Comparison of ENCODE assay signal across 21 cellular contexts in genomic region chr5:6755519-6755918, GRCh38.
"Had no signal": no experiment of that assay in that cellular context is flagged by ENCODE, and none has a peak within 500 bp of the region (broad histone marks: within the 10 kb centered on the region; RNA-seq: fewer than 3 reads in every experiment).

No MANE protein-coding gene starts in this region.

- H3K4me3 Mint-ChIP-seq: activated naive CD4-positive, alpha-beta T cell treated with anti-CD3 and anti-CD28 coated beads for 36 hours; activated naive CD8-positive, alpha-beta T cell treated with anti-CD3 and anti-CD28 coated beads, Interleukin-2, amount 10 ng/mL, durations not matched to agents 7 days and 5 days; activated T-cell treated with anti-CD3 and anti-CD28 coated beads, Interleukin-2, amount 50 U/mL, for 4 hours; memory B cell; WTC11 had no signal

- H3K4me2 ChIP-seq: hepatocyte had no signal

- H3K9me3 ChIP-seq: breast epithelium, left lung, mucosa of descending colon, thyroid gland had no signal

- DNase-seq: activated naive CD4-positive, alpha-beta T cell treated with anti-CD3 and anti-CD28 coated beads for 36 hours; activated naive CD8-positive, alpha-beta T cell treated with anti-CD3 and anti-CD28 coated beads, Interleukin-2, amount 10 ng/mL, durations not matched to agents 7 days and 5 days; activated T-cell treated with anti-CD3 and anti-CD28 coated beads, Interleukin-2, amount 50 U/mL, for 4 hours; amniotic stem cell; cerebellar nuclear complex; effector CD4-positive, alpha-beta T cell; erythroblast; foreskin keratinocyte; immature natural killer cell; mucosa of descending colon; stimulated activated CD4-positive, alpha-beta T cell treated with anti-CD3 and anti-CD28 coated beads, Interleukin-4, amount 100 ng/mL, for 24 hours; stimulated activated naive CD4-positive, alpha-beta T cell treated with Interleukin-2 at 50 U/mL for 16 hours; T1000; thyroid gland had no signal

- H3K4me3 ChIP-seq: breast epithelium, hepatocyte, left lung, mucosa of descending colon, thyroid gland had no signal

- H3K27me3 ChIP-seq: breast epithelium, foreskin keratinocyte, hepatocyte, left lung, thyroid gland had no signal

- H3K9me3 Mint-ChIP-seq: activated naive CD4-positive, alpha-beta T cell treated with anti-CD3 and anti-CD28 coated beads for 36 hours; activated naive CD8-positive, alpha-beta T cell treated with anti-CD3 and anti-CD28 coated beads, Interleukin-2, amount 10 ng/mL, durations not matched to agents 7 days and 5 days; activated T-cell treated with anti-CD3 and anti-CD28 coated beads, Interleukin-2, amount 50 U/mL, for 4 hours; activated T-helper 2 cell treated with anti-CD3 and anti-CD28 coated beads, Interferon-gamma antibody, Interleukin-2, Interleukin-4, amounts not matched to agents 10 μg/mL and 5 μg/mL and 100 μg/mL, durations not matched to agents 14 hours and 24 hours and 36 hours; immature natural killer cell; memory B cell; WTC11 had no signal

- H3K27ac Mint-ChIP-seq: activated naive CD4-positive, alpha-beta T cell treated with anti-CD3 and anti-CD28 coated beads for 36 hours; activated naive CD8-positive, alpha-beta T cell treated with anti-CD3 and anti-CD28 coated beads, Interleukin-2, amount 10 ng/mL, durations not matched to agents 7 days and 5 days; activated T-helper 2 cell treated with anti-CD3 and anti-CD28 coated beads, Interferon-gamma antibody, Interleukin-2, Interleukin-4, amounts not matched to agents 10 μg/mL and 5 μg/mL and 100 μg/mL, durations not matched to agents 14 hours and 24 hours and 36 hours; immature natural killer cell; memory B cell; WTC11 had no signal

- H3K27me3 Mint-ChIP-seq: activated naive CD8-positive, alpha-beta T cell treated with anti-CD3 and anti-CD28 coated beads, Interleukin-2, amount 10 ng/mL, durations not matched to agents 7 days and 5 days; memory B cell had no signal

- H3K79me2 ChIP-seq: hepatocyte had no signal

- FAIRE-seq: urothelium cell line had no signal

- ATAC-seq: activated T-cell treated with anti-CD3 and anti-CD28 coated beads, Interleukin-2, amount 50 U/mL, for 4 hours; foreskin keratinocyte; left lung; mucosa of descending colon; WTC11 had no signal

- H2AFZ ChIP-seq: hepatocyte had no signal

- H3K27ac ChIP-seq: breast epithelium, foreskin keratinocyte, hepatocyte, left lung, thyroid gland had no signal

- H3K4me1 Mint-ChIP-seq: memory B cell, WTC11 had no signal

- H3K4me1 ChIP-seq: breast epithelium, foreskin keratinocyte, left lung had no signal
